ENCODE assay signal across 14 cellular contexts in genomic region chr20:63950701-63951397, GRCh38. TPM values are rescaled to one million over a fixed set of nuclear protein-coding genes. Genes with fewer than 3 reads are reported as not detected.
DNase-seq lines count a peak whose midpoint lies in the region; ATAC-seq and TF ChIP-seq lines count a peak whose summit lies in the region.
"Had no signal": no experiment of that assay in that cellular context is flagged by ENCODE, and none has a peak within 500 bp of the region (broad histone marks: within the 10 kb centered on the region; RNA-seq: fewer than 3 reads in every experiment).

No MANE protein-coding gene starts in this region.

- H3K9me3 ChIP-seq in BLaER1 treated with 17β-estradiol and CSF1 and Interleukin-3, amounts not matched to agents 10 nM and 100 nM (replicated peaks in 1 of 11) = no peaks in the 10 kb centered on the region
- H3K9me3 ChIP-seq in adipocyte (ENCODE audit: control insufficient read depth, low read length) (no peaks in the 10 kb centered on the region), left ventricle myocardium inferior (replicated peaks) (no peaks in the 10 kb centered on the region), gastrocnemius medialis (no peaks in the 10 kb centered on the region)
- H3K9me3 ChIP-seq: body of pancreas, neutrophil had no signal

- peak overlapping the region; percentile 40 to 95 (median 63); a peak in 21 of 22 replicates for H3K9ac ChIP-seq in BLaER1 treated with 17β-estradiol and CSF1 and Interleukin-3, amounts not matched to agents 10 nM and 100 nM
- H3K9ac ChIP-seq in adipocyte (ENCODE audit: low read length) = peak overlapping the region; percentile 40

- H3K4me2 ChIP-seq in BLaER1 treated with 17β-estradiol and CSF1 and Interleukin-3, amounts not matched to agents 10 nM and 100 nM = peak overlapping the region; percentile 92 to 99 (median 97)

- H3K27ac ChIP-seq in BLaER1 treated with 17β-estradiol and CSF1 and Interleukin-3, amounts not matched to agents 10 nM and 100 nM = peak overlapping the region in 9 of 11 experiments; percentile 11 to 74 (median 58); a peak in 17 of 22 replicates
- H3K27ac ChIP-seq in left ventricle myocardium inferior (replicated peaks) = peak overlapping the region; percentile 98
- H3K27ac ChIP-seq in gastrocnemius medialis = peak overlapping the region; percentile 92 to 98 (median 96)

- DNase-seq in adipocyte (ENCODE audit: low read depth) (no peak), left ventricle myocardium inferior (peak; percentile 51), gastrocnemius medialis (peak in 1 of 2 donors; percentile 57), DMS 273 (lab: John Stamatoyannopoulos, UW; ENCODE audit: unreplicated experiment) (no peak), AG08395 (ENCODE audit: low spot score) (no peak)
- DNase-seq in stimulated activated naive CD8-positive, alpha-beta T cell treated with anti-CD3 and anti-CD28 coated beads, Interleukin-15, Interleukin-2, amounts not matched to agents 100 U/mL and 50 U/mL, for 24 hours = no peak
- DNase-seq: activated T-cell treated with anti-CD3 and anti-CD28 coated beads, Interleukin-2, amount 50 U/mL, for 4 hours; body of pancreas; islet precursor cell; NCI-H2107; stimulated activated CD4-positive, alpha-beta T cell treated with anti-CD3 and anti-CD28 coated beads, Interleukin-2, amount 100 ng/mL, for 48 hours had no signal

- H3K4me3 ChIP-seq in BLaER1 treated with 17β-estradiol and CSF1 and Interleukin-3, amounts not matched to agents 10 nM and 100 nM = peak overlapping the region in 8 of 10 experiments; percentile 29 to 55 (median 44); a peak in 16 of 20 replicates
- H3K4me3 ChIP-seq in adipocyte (ENCODE audit: low read length) = no peak overlapping the region
- peak overlapping the region; percentile 71 for H3K4me3 ChIP-seq in left ventricle myocardium inferior
- peak overlapping the region in 3 of 4 donors; percentile 25 to 45 (median 37) for H3K4me3 ChIP-seq in gastrocnemius medialis
- H3K4me3 ChIP-seq: body of pancreas had no signal

- TF ChIP-seq CTCF in left ventricle myocardium inferior (IDR thresholded peaks at IDR 0.05; ENCODE audit: borderline replicate concordance) (no peak), gastrocnemius medialis (IDR thresholded peaks at IDR 0.05 in 4 of 5, conservative IDR thresholded peaks at IDR 0.05 in 1 of 5) (no peak)

- intact Hi-C loops in left ventricle myocardium inferior (cut with micrococcal nuclease) = no loop called here
- intact Hi-C loops in gastrocnemius medialis (cut with DNase I; ENCODE audit: low total_unique reads) = no loop called here

- TF ChIP-seq POLR2A in gastrocnemius medialis (IDR thresholded peaks at IDR 0.05) = peak; percentile 15 to 36

- no peaks in the 10 kb centered on the region for H3K27me3 ChIP-seq in BLaER1 treated with 17β-estradiol and CSF1 and Interleukin-3, amounts not matched to agents 10 nM and 100 nM
- H3K27me3 ChIP-seq in adipocyte (replicated peaks; ENCODE audit: control insufficient read depth, insufficient read depth, low read length) = no peaks in the 10 kb centered on the region
- no peaks in the 10 kb centered on the region for H3K27me3 ChIP-seq in left ventricle myocardium inferior (ENCODE audit: low read depth)
- no peaks in the 10 kb centered on the region for H3K27me3 ChIP-seq in gastrocnemius medialis
- H3K27me3 ChIP-seq: body of pancreas, neutrophil had no signal

- H3K4me1 ChIP-seq in BLaER1 treated with 17β-estradiol and CSF1 and Interleukin-3, amounts not matched to agents 10 nM and 100 nM = peaks cover 83 to 92% (median 86%) of the 10 kb centered on the region in 10 experiments
- H3K4me1 ChIP-seq in adipocyte (ENCODE audit: control insufficient read depth, insufficient read depth, low read length) (peaks cover 51% of the 10 kb centered on the region), left ventricle myocardium inferior (peaks cover 100% of the 10 kb centered on the region), gastrocnemius medialis (peaks cover 79 to 96% of the 10 kb centered on the region in 2 donors)

- H4K20me1 ChIP-seq in BLaER1 treated with 17β-estradiol and CSF1 and Interleukin-3, amounts not matched to agents 10 nM and 100 nM = peaks cover 93 to 100% (median 98%) of the 10 kb centered on the region in 11 experiments

- ATAC-seq in gastrocnemius medialis (peak in 1 of 2 donors; percentile 1), GM21390 (IDR thresholded peaks at IDR 0.05; ENCODE audit: unreplicated experiment) (no peak)
- no peak for ATAC-seq in stimulated activated naive CD8-positive, alpha-beta T cell treated with anti-CD3 and anti-CD28 coated beads, Interleukin-15, Interleukin-2, amounts not matched to agents 100 U/mL and 50 U/mL, for 24 hours
- ATAC-seq: activated T-cell treated with anti-CD3 and anti-CD28 coated beads, Interleukin-2, amount 50 U/mL, for 4 hours; body of pancreas had no signal

- peaks cover 6 to 17% (median 9%) of the 10 kb centered on the region in 11 experiments for H3K36me3 ChIP-seq in BLaER1 treated with 17β-estradiol and CSF1 and Interleukin-3, amounts not matched to agents 10 nM and 100 nM
- H3K36me3 ChIP-seq in adipocyte (ENCODE audit: control insufficient read depth, insufficient read depth, low read length, severe bottlenecking) (peaks cover 4% of the 10 kb centered on the region), left ventricle myocardium inferior (peaks cover 11% of the 10 kb centered on the region), gastrocnemius medialis (no peaks in the 10 kb centered on the region)

- in situ Hi-C loops in gastrocnemius medialis (cut with MboI; ENCODE audit: low sequenced_read_pairs in 4 of 4) = no loop called here

RNA-seq across cellular contexts. Expression of gene UCKL1, which starts 5.4 kb away (rescaled TPM):
- total RNA-seq in left ventricle myocardium inferior = 41.0 TPM
- 10 to 100 TPM; 22.0 to 46.4 (median 27.1) TPM for total RNA-seq in gastrocnemius medialis

RNA-seq across cellular contexts. Expression of gene ZNF512B, which starts 18.9 kb away (rescaled TPM):
- 12.6 TPM for total RNA-seq in left ventricle myocardium inferior
- 10 to 100 TPM in 1 of 4 donors, 1 to 10 TPM in 3; 5.7 to 10.9 (median 8.8) TPM for total RNA-seq in gastrocnemius medialis

RNA-seq across cellular contexts. Expression of gene SAMD10, which starts 28.6 kb away (rescaled TPM):
- total RNA-seq in left ventricle myocardium inferior (5.6 TPM), gastrocnemius medialis (1 to 10 TPM in 2 of 4 donors, under 1 TPM in 1, not detected in 1; 0.24 to 1.9 (median 1.0) TPM)

RNA-seq across cellular contexts. Expression of gene PRPF6, which starts 30.1 kb away (rescaled TPM):
- total RNA-seq in left ventricle myocardium inferior (46.8 TPM), gastrocnemius medialis (10 to 100 TPM; 39.3 to 68.4 (median 47.7) TPM)

RNA-seq across cellular contexts. Expression of gene DNAJC5, which starts 55.9 kb away (rescaled TPM):
- total RNA-seq in left ventricle myocardium inferior (42.8 TPM), gastrocnemius medialis (10 to 100 TPM; 18.5 to 26.4 (median 22.5) TPM)
